ENCODE assay signal across 1 cellular context in the genomic region with DNA sequence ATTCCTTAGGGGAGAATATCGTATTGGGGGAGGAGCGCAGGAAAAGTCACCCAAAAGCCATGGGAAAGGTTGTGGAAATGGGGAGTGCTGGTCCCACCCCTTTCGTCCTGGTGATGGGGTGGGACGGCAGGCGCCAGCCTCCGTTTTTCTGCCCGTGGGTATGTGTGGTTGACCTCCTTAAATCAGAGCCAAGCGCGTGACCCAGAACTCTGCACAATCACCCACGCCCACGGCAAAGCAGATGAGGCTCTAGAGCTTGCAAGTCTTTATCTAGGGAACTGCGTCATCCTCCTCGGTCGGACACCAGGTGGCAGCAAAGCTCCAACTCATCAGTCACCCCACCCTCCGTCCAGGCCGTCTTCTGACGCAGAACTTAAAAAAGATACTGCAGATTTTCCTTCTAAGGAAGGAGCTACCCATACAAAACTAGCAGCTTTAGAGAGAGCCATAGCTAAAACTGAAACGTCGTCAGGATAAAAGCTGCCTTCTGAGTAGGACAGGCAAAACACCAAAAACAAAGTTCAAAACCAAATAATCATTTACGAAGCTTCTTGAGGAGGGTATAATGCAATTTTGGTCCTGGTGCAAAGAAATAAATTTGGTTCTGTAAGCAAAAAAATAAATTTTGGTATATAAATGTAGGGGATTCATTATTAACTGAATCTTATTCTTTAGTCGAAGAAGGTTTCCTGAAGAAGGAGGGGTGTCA.
A peak's percentile ranks its signal among the peaks of the same experiment; 100 is the strongest.
TF ChIP-seq lines count a peak whose summit lies in the region.

No MANE protein-coding gene starts in this region.

TF ChIP-seq in HepG2, 621 proteins besides CTCF, POLR2A, EP300 and RAD21 (continued from another document):
- TF ChIP-seq, protein P1, sequence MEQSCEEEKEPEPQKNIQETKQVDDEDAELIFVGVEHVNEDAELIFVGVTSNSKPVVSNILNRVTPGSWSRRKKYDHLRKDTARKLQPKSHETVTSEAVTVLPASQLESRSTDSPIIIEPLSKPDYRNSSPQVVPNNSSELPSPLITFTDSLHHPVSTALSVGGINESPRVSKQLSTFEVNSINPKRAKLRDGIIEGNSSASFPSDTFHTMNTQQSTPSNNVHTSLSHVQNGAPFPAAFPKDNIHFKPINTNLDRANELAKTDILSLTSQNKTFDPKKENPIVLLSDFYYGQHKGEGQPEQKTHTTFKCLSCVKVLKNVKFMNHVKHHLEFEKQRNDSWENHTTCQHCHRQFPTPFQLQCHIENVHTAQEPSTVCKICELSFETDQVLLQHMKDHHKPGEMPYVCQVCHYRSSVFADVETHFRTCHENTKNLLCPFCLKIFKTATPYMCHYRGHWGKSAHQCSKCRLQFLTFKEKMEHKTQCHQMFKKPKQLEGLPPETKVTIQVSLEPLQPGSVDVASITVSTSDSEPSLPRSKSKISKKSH (CRISPR knock-in tag; IDR thresholded peaks at IDR 0.05; ENCODE audit: borderline replicate concordance), result 0 out of 2 replicates have a peak, but pooled peaks have one; percentile 39
- TF ChIP-seq, protein P2, sequence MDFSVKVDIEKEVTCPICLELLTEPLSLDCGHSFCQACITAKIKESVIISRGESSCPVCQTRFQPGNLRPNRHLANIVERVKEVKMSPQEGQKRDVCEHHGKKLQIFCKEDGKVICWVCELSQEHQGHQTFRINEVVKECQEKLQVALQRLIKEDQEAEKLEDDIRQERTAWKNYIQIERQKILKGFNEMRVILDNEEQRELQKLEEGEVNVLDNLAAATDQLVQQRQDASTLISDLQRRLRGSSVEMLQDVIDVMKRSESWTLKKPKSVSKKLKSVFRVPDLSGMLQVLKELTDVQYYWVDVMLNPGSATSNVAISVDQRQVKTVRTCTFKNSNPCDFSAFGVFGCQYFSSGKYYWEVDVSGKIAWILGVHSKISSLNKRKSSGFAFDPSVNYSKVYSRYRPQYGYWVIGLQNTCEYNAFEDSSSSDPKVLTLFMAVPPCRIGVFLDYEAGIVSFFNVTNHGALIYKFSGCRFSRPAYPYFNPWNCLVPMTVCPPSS (IDR thresholded peaks at IDR 0.05), result no peak
- TF ChIP-seq, protein P3, sequence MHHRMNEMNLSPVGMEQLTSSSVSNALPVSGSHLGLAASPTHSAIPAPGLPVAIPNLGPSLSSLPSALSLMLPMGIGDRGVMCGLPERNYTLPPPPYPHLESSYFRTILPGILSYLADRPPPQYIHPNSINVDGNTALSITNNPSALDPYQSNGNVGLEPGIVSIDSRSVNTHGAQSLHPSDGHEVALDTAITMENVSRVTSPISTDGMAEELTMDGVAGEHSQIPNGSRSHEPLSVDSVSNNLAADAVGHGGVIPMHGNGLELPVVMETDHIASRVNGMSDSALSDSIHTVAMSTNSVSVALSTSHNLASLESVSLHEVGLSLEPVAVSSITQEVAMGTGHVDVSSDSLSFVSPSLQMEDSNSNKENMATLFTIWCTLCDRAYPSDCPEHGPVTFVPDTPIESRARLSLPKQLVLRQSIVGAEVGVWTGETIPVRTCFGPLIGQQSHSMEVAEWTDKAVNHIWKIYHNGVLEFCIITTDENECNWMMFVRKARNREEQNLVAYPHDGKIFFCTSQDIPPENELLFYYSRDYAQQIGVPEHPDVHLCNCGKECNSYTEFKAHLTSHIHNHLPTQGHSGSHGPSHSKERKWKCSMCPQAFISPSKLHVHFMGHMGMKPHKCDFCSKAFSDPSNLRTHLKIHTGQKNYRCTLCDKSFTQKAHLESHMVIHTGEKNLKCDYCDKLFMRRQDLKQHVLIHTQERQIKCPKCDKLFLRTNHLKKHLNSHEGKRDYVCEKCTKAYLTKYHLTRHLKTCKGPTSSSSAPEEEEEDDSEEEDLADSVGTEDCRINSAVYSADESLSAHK (CRISPR knock-in tag; IDR thresholded peaks at IDR 0.05; ENCODE audit: borderline replicate concordance), result no peak
- no peak for TF ChIP-seq TBL1XR1 (IDR thresholded peaks at IDR 0.05; ENCODE audit: borderline replicate concordance, low read length, partially characterized antibody)
- no peak for TF ChIP-seq SOX5 (CRISPR knock-in tag; IDR thresholded peaks at IDR 0.05; ENCODE audit: borderline replicate concordance)
- TF ChIP-seq ZNF501 (CRISPR knock-in tag; IDR thresholded peaks at IDR 0.05), result no peak
- no peak for TF ChIP-seq PHF5A (CRISPR knock-in tag; IDR thresholded peaks at IDR 0.05; ENCODE audit: low read depth, unreplicated experiment)
- no peak for TF ChIP-seq ZSCAN12 (CRISPR knock-in tag; IDR thresholded peaks at IDR 0.05)
- TF ChIP-seq ZFP36 (IDR thresholded peaks at IDR 0.05; ENCODE audit: borderline replicate concordance, low read depth, low read length, partially characterized antibody), result no peak
- TF ChIP-seq MAZ (IDR thresholded peaks at IDR 0.05; ENCODE audit: borderline replicate concordance, low read depth, low read length), result no peak
- 0 out of 2 replicates have a peak, but pooled peaks have one; percentile 31 for TF ChIP-seq MAZ (CRISPR knock-in tag; IDR thresholded peaks at IDR 0.05; ENCODE audit: low read depth)
- no peak for TF ChIP-seq ESRRA (CRISPR knock-in tag; IDR thresholded peaks at IDR 0.05; ENCODE audit: low read depth)
- peak; percentile 61; the same call in 1 of the 2 replicates for TF ChIP-seq HOXA5 (CRISPR knock-in tag; IDR thresholded peaks at IDR 0.05)
- TF ChIP-seq MBNL3 (CRISPR knock-in tag; conservative IDR thresholded peaks at IDR 0.05), result no peak
- TF ChIP-seq ZNF567 (CRISPR knock-in tag; IDR thresholded peaks at IDR 0.05; ENCODE audit: borderline replicate concordance), result no peak
- TF ChIP-seq, protein P4, sequence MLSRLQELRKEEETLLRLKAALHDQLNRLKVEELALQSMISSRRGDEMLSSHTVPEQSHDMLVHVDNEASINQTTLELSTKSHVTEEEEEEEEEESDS (CRISPR knock-in tag; IDR thresholded peaks at IDR 0.05; ENCODE audit: borderline replicate concordance), result no peak
- TF ChIP-seq NFKBIZ (CRISPR knock-in tag; IDR thresholded peaks at IDR 0.05), result no peak
- TF ChIP-seq FOXK2 (IDR thresholded peaks at IDR 0.05), result no peak
- TF ChIP-seq, protein P5, sequence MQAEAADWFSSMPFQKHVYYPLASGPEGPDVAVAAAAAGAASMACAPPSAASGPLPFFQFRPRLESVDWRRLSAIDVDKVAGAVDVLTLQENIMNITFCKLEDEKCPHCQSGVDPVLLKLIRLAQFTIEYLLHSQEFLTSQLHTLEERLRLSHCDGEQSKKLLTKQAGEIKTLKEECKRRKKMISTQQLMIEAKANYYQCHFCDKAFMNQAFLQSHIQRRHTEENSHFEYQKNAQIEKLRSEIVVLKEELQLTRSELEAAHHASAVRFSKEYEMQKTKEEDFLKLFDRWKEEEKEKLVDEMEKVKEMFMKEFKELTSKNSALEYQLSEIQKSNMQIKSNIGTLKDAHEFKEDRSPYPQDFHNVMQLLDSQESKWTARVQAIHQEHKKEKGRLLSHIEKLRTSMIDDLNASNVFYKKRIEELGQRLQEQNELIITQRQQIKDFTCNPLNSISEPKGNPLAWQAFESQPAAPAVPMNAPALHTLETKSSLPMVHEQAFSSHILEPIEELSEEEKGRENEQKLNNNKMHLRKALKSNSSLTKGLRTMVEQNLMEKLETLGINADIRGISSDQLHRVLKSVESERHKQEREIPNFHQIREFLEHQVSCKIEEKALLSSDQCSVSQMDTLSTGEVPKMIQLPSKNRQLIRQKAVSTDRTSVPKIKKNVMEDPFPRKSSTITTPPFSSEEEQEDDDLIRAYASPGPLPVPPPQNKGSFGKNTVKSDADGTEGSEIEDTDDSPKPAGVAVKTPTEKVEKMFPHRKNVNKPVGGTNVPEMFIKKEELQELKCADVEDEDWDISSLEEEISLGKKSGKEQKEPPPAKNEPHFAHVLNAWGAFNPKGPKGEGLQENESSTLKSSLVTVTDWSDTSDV (CRISPR knock-in tag; IDR thresholded peaks at IDR 0.05), result 0 out of 2 replicates have a peak, but pooled peaks have one; percentile 32
- TF ChIP-seq, protein P6, sequence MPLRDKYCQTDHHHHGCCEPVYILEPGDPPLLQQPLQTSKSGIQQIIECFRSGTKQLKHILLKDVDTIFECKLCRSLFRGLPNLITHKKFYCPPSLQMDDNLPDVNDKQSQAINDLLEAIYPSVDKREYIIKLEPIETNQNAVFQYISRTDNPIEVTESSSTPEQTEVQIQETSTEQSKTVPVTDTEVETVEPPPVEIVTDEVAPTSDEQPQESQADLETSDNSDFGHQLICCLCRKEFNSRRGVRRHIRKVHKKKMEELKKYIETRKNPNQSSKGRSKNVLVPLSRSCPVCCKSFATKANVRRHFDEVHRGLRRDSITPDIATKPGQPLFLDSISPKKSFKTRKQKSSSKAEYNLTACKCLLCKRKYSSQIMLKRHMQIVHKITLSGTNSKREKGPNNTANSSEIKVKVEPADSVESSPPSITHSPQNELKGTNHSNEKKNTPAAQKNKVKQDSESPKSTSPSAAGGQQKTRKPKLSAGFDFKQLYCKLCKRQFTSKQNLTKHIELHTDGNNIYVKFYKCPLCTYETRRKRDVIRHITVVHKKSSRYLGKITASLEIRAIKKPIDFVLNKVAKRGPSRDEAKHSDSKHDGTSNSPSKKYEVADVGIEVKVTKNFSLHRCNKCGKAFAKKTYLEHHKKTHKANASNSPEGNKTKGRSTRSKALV (CRISPR knock-in tag; IDR thresholded peaks at IDR 0.05), result no peak
- TF ChIP-seq CREM (IDR thresholded peaks at IDR 0.05), result peak; percentile 62
- TF ChIP-seq CREM (CRISPR knock-in tag; IDR thresholded peaks at IDR 0.05), result no peak
- peak; percentile 35; the same call in 1 of the 2 replicates for TF ChIP-seq KDM2A (CRISPR knock-in tag; IDR thresholded peaks at IDR 0.05; ENCODE audit: borderline replicate concordance, low read depth)
- TF ChIP-seq, protein P7, sequence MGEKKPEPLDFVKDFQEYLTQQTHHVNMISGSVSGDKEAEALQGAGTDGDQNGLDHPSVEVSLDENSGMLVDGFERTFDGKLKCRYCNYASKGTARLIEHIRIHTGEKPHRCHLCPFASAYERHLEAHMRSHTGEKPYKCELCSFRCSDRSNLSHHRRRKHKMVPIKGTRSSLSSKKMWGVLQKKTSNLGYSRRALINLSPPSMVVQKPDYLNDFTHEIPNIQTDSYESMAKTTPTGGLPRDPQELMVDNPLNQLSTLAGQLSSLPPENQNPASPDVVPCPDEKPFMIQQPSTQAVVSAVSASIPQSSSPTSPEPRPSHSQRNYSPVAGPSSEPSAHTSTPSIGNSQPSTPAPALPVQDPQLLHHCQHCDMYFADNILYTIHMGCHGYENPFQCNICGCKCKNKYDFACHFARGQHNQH (CRISPR knock-in tag; IDR thresholded peaks at IDR 0.05), result 0 out of 2 replicates have a peak, but pooled peaks have one; percentile 15
- no peak for TF ChIP-seq TARDBP (CRISPR knock-in tag; IDR thresholded peaks at IDR 0.05)
- peak; percentile 17; the same call in 1 of the 2 replicates for TF ChIP-seq ZNF777 (CRISPR knock-in tag; IDR thresholded peaks at IDR 0.05)
- TF ChIP-seq STAG1 (CRISPR knock-in tag; IDR thresholded peaks at IDR 0.05), result peak; percentile 94
- no peak for TF ChIP-seq ZNF616 (CRISPR knock-in tag; IDR thresholded peaks at IDR 0.05; ENCODE audit: low read depth)
- TF ChIP-seq MAF1 (CRISPR knock-in tag; IDR thresholded peaks at IDR 0.05; ENCODE audit: borderline replicate concordance), result no peak
- TF ChIP-seq, protein P8, sequence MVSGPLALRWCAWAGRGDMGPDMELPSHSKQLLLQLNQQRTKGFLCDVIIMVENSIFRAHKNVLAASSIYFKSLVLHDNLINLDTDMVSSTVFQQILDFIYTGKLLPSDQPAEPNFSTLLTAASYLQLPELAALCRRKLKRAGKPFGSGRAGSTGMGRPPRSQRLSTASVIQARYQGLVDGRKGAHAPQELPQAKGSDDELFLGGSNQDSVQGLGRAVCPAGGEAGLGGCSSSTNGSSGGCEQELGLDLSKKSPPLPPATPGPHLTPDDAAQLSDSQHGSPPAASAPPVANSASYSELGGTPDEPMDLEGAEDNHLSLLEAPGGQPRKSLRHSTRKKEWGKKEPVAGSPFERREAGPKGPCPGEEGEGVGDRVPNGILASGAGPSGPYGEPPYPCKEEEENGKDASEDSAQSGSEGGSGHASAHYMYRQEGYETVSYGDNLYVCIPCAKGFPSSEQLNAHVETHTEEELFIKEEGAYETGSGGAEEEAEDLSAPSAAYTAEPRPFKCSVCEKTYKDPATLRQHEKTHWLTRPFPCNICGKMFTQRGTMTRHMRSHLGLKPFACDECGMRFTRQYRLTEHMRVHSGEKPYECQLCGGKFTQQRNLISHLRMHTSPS (CRISPR knock-in tag; IDR thresholded peaks at IDR 0.05; ENCODE audit: low read depth), result no peak
